ENCODE assay signal across 11 cellular contexts in the genomic region with DNA sequence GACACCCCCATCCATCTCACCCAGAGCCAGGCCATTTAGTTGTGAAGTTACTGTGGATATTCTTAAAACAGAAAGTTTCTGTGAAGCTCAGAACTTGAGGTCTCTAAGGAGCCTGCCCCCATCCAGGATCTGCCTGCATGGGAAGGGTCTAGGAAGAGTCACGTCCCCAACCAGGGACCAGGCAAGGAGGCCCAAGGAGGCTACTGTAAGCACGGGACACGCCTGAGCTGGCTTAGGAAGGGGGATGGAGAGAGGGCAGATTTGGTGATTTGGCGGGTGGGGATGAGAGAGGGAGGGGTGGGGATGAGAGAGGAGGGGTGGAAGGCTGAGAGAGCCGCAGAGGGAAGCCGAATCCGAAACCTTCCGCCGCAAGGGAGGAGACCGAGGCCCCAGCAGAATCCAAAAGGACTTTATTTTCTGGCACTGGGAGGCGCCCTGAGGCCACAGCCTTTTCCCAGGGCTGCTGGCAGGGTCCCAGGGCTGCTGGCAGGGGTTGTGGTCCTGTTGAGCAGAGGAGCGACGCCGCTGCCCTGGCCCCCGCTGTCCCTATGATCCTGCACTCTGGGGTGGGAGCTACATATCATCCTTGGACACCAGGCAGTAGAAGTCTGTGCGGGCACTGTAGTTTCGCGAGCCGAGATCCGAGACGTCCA. TPM values are rescaled to one million over a fixed set of nuclear protein-coding genes. Genes with fewer than 3 reads are reported as not detected.
DNase-seq lines count a peak whose midpoint lies in the region; ATAC-seq and TF ChIP-seq lines count a peak whose summit lies in the region.
"Had no signal": no experiment of that assay in that cellular context is flagged by ENCODE, and none has a peak within 500 bp of the region (broad histone marks: within the 10 kb centered on the region; RNA-seq: fewer than 3 reads in every experiment).

No MANE protein-coding gene starts in this region.

- no peaks in the 10 kb centered on the region for H3K9me3 Mint-ChIP-seq in stimulated activated naive CD8-positive, alpha-beta T cell treated with anti-CD3 and anti-CD28 coated beads, Interleukin-15, amount 100 ng/mL, for 72 hours
- no peaks in the 10 kb centered on the region for H3K9me3 Mint-ChIP-seq in central memory CD8-positive, alpha-beta T cell

- peak; percentile 27 to 52 (median 34) for TF ChIP-seq CTCF in right lobe of liver (IDR thresholded peaks at IDR 0.05)
- TF ChIP-seq CTCF in upper lobe of right lung (IDR thresholded peaks at IDR 0.05), result no peak

- H3K4me1 Mint-ChIP-seq in stimulated activated naive CD8-positive, alpha-beta T cell treated with anti-CD3 and anti-CD28 coated beads, Interleukin-15, amount 100 ng/mL, for 72 hours, result peaks cover 28% of the 10 kb centered on the region
- peaks cover 9% of the 10 kb centered on the region for H3K4me1 Mint-ChIP-seq in central memory CD8-positive, alpha-beta T cell

- H3K36me3 Mint-ChIP-seq in central memory CD8-positive, alpha-beta T cell (ENCODE audit: insufficient read depth), result peaks cover 9% of the 10 kb centered on the region

- H3K4me1 ChIP-seq in right lobe of liver (peaks cover 0 to 41% (median 18%) of the 10 kb centered on the region in 4 donors), aorta (ENCODE audit: control insufficient read depth in 1 of 2, insufficient read depth in 2 of 2, low read length in 2 of 2) (no peaks in the 10 kb centered on the region), upper lobe of right lung (peaks cover 17% of the 10 kb centered on the region)

- H3K27ac ChIP-seq in right lobe of liver (peak overlapping the region in 2 of 3 donors; percentile 64 to 77), aorta (ENCODE audit: low read depth in 1 of 2, low read length in 2 of 2) (no peak overlapping the region), upper lobe of right lung (no peak overlapping the region)

- no peak for ATAC-seq in stimulated activated naive CD8-positive, alpha-beta T cell treated with anti-CD3 and anti-CD28 coated beads, Interleukin-15, amount 100 ng/mL, for 72 hours
- no peak for ATAC-seq in stimulated activated naive CD8-positive, alpha-beta T cell treated with anti-CD3 and anti-CD28 coated beads, Interleukin-15, Interleukin-2, amounts not matched to agents 100 U/mL and 50 U/mL, for 24 hours
- ATAC-seq in central memory CD8-positive, alpha-beta T cell (replicated peaks; ENCODE audit: extremely low read depth, poor library complexity, severe bottlenecking), result no peak
- ATAC-seq in right lobe of liver, result peak; percentile 5 to 43 (median 31)
- peak; percentile 2 for ATAC-seq in aorta (ENCODE audit: low FRiP score)
- ATAC-seq in upper lobe of right lung, result no peak

- H3K36me3 ChIP-seq in right lobe of liver (no peaks in the 10 kb centered on the region), aorta (ENCODE audit: control insufficient read depth in 1 of 2, insufficient read depth in 2 of 2, low read length in 1 of 2) (no peaks in the 10 kb centered on the region), upper lobe of right lung (no peaks in the 10 kb centered on the region)

- H3K4me3 ChIP-seq in right lobe of liver (peak overlapping the region; percentile 59 to 70 (median 66)), aorta (ENCODE audit: low read length in 2 of 2) (no peak overlapping the region), upper lobe of right lung (no peak overlapping the region)
- H3K4me3 ChIP-seq: lung had no signal

- no peak for DNase-seq in stimulated activated naive CD8-positive, alpha-beta T cell treated with anti-CD3 and anti-CD28 coated beads, Interleukin-15, amount 100 ng/mL, for 72 hours
- DNase-seq in stimulated activated naive CD8-positive, alpha-beta T cell treated with anti-CD3 and anti-CD28 coated beads, Interleukin-15, Interleukin-2, amounts not matched to agents 100 U/mL and 50 U/mL, for 24 hours, result no peak
- no peak for DNase-seq in central memory CD8-positive, alpha-beta T cell (ENCODE audit: low spot score in 2 of 2)
- DNase-seq in right lobe of liver, result peak; percentile 81 to 93 (median 87)
- peak in 1 of 2 donors; percentile 60 for DNase-seq in aorta
- DNase-seq in upper lobe of right lung, result no peak
- DNase-seq in germinal center (ENCODE audit: low spot score), result no peak
- DNase-seq in effector CD8-positive, alpha-beta T cell (lab: John Stamatoyannopoulos, UW), result no peak
- DNase-seq: COR-L47; NK-92 treated with Interleukin-12 subunit alpha and Interleukin-12 subunit beta, amount 100 ng/mL, for 24 hours had no signal

- intact Hi-C loops in right lobe of liver (cut with DNase I) (loop anchor here (5.0 to 10.0 kb wide), 3 partner anchors 37 to 119 kb away; partner anchors contain the start of genes ANO9 (in 1 of the 2) and PTDSS2 (in 1 of the 2)), aorta (cut with DNase I) (no loop called here), upper lobe of right lung (cut with DNase I) (no loop called here)

- no peak for TF ChIP-seq POLR2A in right lobe of liver (IDR thresholded peaks at IDR 0.05)

- H3K27me3 ChIP-seq in right lobe of liver, result no peaks in the 10 kb centered on the region
- no peaks in the 10 kb centered on the region for H3K27me3 ChIP-seq in aorta (ENCODE audit: control insufficient read depth in 1 of 2, insufficient read depth in 2 of 2, low read length in 1 of 2)
- no peaks in the 10 kb centered on the region for H3K27me3 ChIP-seq in upper lobe of right lung

- H3K27me3 Mint-ChIP-seq in stimulated activated naive CD8-positive, alpha-beta T cell treated with anti-CD3 and anti-CD28 coated beads, Interleukin-15, amount 100 ng/mL, for 72 hours, result no peaks in the 10 kb centered on the region
- H3K27me3 Mint-ChIP-seq in central memory CD8-positive, alpha-beta T cell, result no peaks in the 10 kb centered on the region

- H3K27ac Mint-ChIP-seq in stimulated activated naive CD8-positive, alpha-beta T cell treated with anti-CD3 and anti-CD28 coated beads, Interleukin-15, amount 100 ng/mL, for 72 hours, result peak overlapping the region in 1 of 2 donors; percentile 46
- peak overlapping the region; percentile 74 for H3K27ac Mint-ChIP-seq in central memory CD8-positive, alpha-beta T cell (ENCODE audit: low read depth)

- H3K9me3 ChIP-seq in right lobe of liver (no peaks in the 10 kb centered on the region), aorta (ENCODE audit: control insufficient read depth, low read length) (no peaks in the 10 kb centered on the region), upper lobe of right lung (no peaks in the 10 kb centered on the region)

- H3K4me3 Mint-ChIP-seq in stimulated activated naive CD8-positive, alpha-beta T cell treated with anti-CD3 and anti-CD28 coated beads, Interleukin-15, amount 100 ng/mL, for 72 hours, result peak overlapping the region; percentile 50 to 64
- H3K4me3 Mint-ChIP-seq in central memory CD8-positive, alpha-beta T cell, result peak overlapping the region; percentile 53

- WGBS in right lobe of liver (ENCODE audit: insufficient coverage, low coverage, low lambda C conversion rate, missing lambda C conversion rate), result 34% methylated on average over 10 of the region's 21 CpGs
- 58 to 69% methylated on average over 21 of the region's 21 CpGs for WGBS in aorta, 2 donors

RNA-seq across cellular contexts. Expression of gene SIGIRR, which starts 9.3 kb away (rescaled TPM):
- total RNA-seq in right lobe of liver (100 to 1,000 TPM in 2 of 6 experiments, 10 to 100 TPM in 4; 48.2 to 133 (median 66.3) TPM), aorta (10 to 100 TPM; 19.8 to 47.8 TPM), upper lobe of right lung (80.9 TPM)
- polyA plus RNA-seq in aorta, result 10 to 100 TPM; 27.8 to 52.7 TPM

RNA-seq across cellular contexts. Expression of gene PKP3, which starts 11.4 kb away (rescaled TPM):
- 1 to 10 TPM in 1 of 6 experiments, under 1 TPM in 2, not detected in 3; 0.43 to 1.5 (median 0.47) TPM for total RNA-seq in right lobe of liver
- total RNA-seq in aorta, result under 1 TPM in 1 of 2 donors, not detected in 1; 0.42 TPM
- polyA plus RNA-seq in aorta, result 10 to 100 TPM in 1 of 2 donors, under 1 TPM in 1; 0.05 to 10.9 TPM
- 40.4 TPM for total RNA-seq in upper lobe of right lung

RNA-seq across cellular contexts. Expression of gene B4GALNT4, which starts 36.1 kb away (rescaled TPM):
- total RNA-seq in right lobe of liver (under 1 TPM in 2 of 6 experiments, not detected in 4; 0.05 to 0.07 TPM), aorta (1 to 10 TPM in 1 of 2 donors, under 1 TPM in 1; 0.58 to 3.2 TPM), upper lobe of right lung (1.9 TPM)
- 1 to 10 TPM in 1 of 2 donors, under 1 TPM in 1; 0.38 to 4.6 TPM for polyA plus RNA-seq in aorta

RNA-seq across cellular contexts. Expression of gene ANO9, which starts 36.4 kb away (rescaled TPM):
- total RNA-seq in right lobe of liver, result 1 to 10 TPM in 1 of 6 experiments, under 1 TPM in 4, not detected in 1; 0.09 to 1.0 (median 0.28) TPM
- total RNA-seq in aorta, result 1 to 10 TPM; 1.3 to 2.8 TPM
- 1 to 10 TPM in 1 of 2 donors, under 1 TPM in 1; 0.41 to 8.1 TPM for polyA plus RNA-seq in aorta
- 22.4 TPM for total RNA-seq in upper lobe of right lung

RNA-seq across cellular contexts. Expression of gene PTDSS2, which starts 44.6 kb away (rescaled TPM):
- total RNA-seq in right lobe of liver, result 10 to 100 TPM in 4 of 6 experiments, 1 to 10 TPM in 2; 8.4 to 21.9 (median 11.4) TPM
- total RNA-seq in aorta, result 10 to 100 TPM; 19.2 to 34.1 TPM
- 10 to 100 TPM; 10.1 to 47.6 TPM for polyA plus RNA-seq in aorta
- 31.1 TPM for total RNA-seq in upper lobe of right lung

Comparison
In these comparisons a context has a peak if more than half of its experiments do, and no peak if none do; other contexts are left out.
1. ATAC-seq: peak in right lobe of liver (4 of 4) and aorta (single experiment); none in stimulated activated naive CD8-positive, alpha-beta T cell treated with anti-CD3 and anti-CD28 coated beads, Interleukin-15, amount 100 ng/mL, for 72 hours (single experiment), stimulated activated naive CD8-positive, alpha-beta T cell treated with anti-CD3 and anti-CD28 coated beads, Interleukin-15, Interleukin-2, amounts not matched to agents 100 U/mL and 50 U/mL, for 24 hours (single experiment), central memory CD8-positive, alpha-beta T cell (single experiment) and upper lobe of right lung (single experiment).
2. DNase-seq: peak in right lobe of liver (3 of 3); none in stimulated activated naive CD8-positive, alpha-beta T cell treated with anti-CD3 and anti-CD28 coated beads, Interleukin-15, amount 100 ng/mL, for 72 hours (0 of 2), stimulated activated naive CD8-positive, alpha-beta T cell treated with anti-CD3 and anti-CD28 coated beads, Interleukin-15, Interleukin-2, amounts not matched to agents 100 U/mL and 50 U/mL, for 24 hours (single experiment), central memory CD8-positive, alpha-beta T cell (0 of 2), upper lobe of right lung (single experiment), germinal center (single experiment) and effector CD8-positive, alpha-beta T cell (single experiment).
3. H3K27ac ChIP-seq: peak in right lobe of liver (2 of 3); none in aorta (0 of 2) and upper lobe of right lung (single experiment).
4. H3K4me3 ChIP-seq: peak in right lobe of liver (3 of 3); none in aorta (0 of 2) and upper lobe of right lung (single experiment).
5. RNA of gene PKP3, which starts 11.4 kb away (total RNA-seq): 40.4 TPM in upper lobe of right lung (single experiment); 0.43 to 1.5 TPM in right lobe of liver and 0.42 TPM in aorta; every median in the first group is over 10 times any median in the second.
6. intact Hi-C loops: an anchor here in right lobe of liver (5.0 to 10.0 kb wide); none called in aorta and upper lobe of right lung.